ENCODE assay signal across 14 cellular contexts in the genomic region with DNA sequence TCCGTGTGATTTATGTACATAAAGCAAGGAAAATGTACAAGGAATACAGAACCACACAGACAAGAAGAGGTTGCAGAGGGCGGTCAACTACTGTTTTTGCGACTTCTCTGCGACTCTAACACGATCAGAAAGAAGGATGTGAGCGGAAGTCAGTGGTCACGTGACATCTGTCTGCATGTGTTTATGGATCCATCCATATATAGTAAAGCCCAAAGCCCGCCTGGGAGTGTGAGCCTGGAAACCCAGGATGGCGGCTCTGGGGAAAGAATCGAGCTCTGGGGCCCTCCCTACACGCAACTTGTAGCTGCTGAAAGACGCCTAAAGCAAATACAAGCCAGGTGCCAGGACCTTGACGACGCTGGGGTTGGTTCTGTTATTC. TPM values are rescaled to one million over a fixed set of nuclear protein-coding genes. Genes with fewer than 3 reads are reported as not detected.
DNase-seq lines count a peak whose midpoint lies in the region; ATAC-seq and TF ChIP-seq lines count a peak whose summit lies in the region.
"Had no signal": no experiment of that assay in that cellular context is flagged by ENCODE, and none has a peak within 500 bp of the region (broad histone marks: within the 10 kb centered on the region; RNA-seq: fewer than 3 reads in every experiment).

No MANE protein-coding gene starts in this region.

- H4K91ac ChIP-seq in neuronal stem cell (ENCODE audit: low read depth, low read length, poor library complexity), result no peak overlapping the region

- H3K4me1 ChIP-seq in neuronal stem cell (ENCODE audit: control insufficient read depth in 2 of 2, insufficient read depth in 1 of 2, low read depth in 1 of 2, low read length in 2 of 2) (peaks cover 37 to 44% of the 10 kb centered on the region in 2 donors), aorta (ENCODE audit: control insufficient read depth in 1 of 2, insufficient read depth in 2 of 2, low read length in 2 of 2) (no peaks in the 10 kb centered on the region)

- no peak overlapping the region for H2AFZ ChIP-seq in neuronal stem cell (ENCODE audit: low read length)

- peaks cover 20% of the 10 kb centered on the region for H3K79me1 ChIP-seq in neuronal stem cell (ENCODE audit: low read depth, low read length)

- intact Hi-C loops in Right ventricle myocardium inferior (cut with DNase I), result no loop called here
- intact Hi-C loops in Right ventricle myocardium superior (cut with DNase I), result no loop called here
- intact Hi-C loops in aorta (cut with DNase I), result loop anchor here in 1 of 2 donors (5.0 kb wide), 1 partner anchor 34 kb away; no protein-coding TSS in a partner anchor

- no CpG with 5 or more reads among the region's 14 CpGs for WGBS in neuronal stem cell (ENCODE audit: extremely low coverage in 2 of 2, insufficient read length in 2 of 2, insufficient replicate concordance in 1 of 2), 2 donors
- WGBS in aorta, 2 donors, result 3 to 15% methylated on average over 14 of the region's 14 CpGs

- peak; percentile 20 for DNase-seq in Right ventricle myocardium inferior (ENCODE audit: missing footprints)
- no peak for DNase-seq in Right ventricle myocardium superior
- peak; percentile 31 to 64 for DNase-seq in foreskin fibroblast
- no peak for DNase-seq in neuronal stem cell (ENCODE audit: low spot score)
- peak; percentile 58 to 76 for DNase-seq in aorta
- DNase-seq in NCI-H1417 (lab: John Stamatoyannopoulos, UW), result no peak
- DNase-seq in stimulated activated CD4-positive, alpha-beta T cell treated with anti-CD3 and anti-CD28 coated beads, Interleukin-4, amount 100 ng/mL, for 4 hours, result no peak
- DNase-seq in NCI-H524 (lab: John Stamatoyannopoulos, UW), result no peak
- DNase-seq: effector memory CD8-positive, alpha-beta T cell; GOT3; KG1; NCI-H226; SHP77 had no signal

- no peak for ATAC-seq in Right ventricle myocardium inferior
- no peak for ATAC-seq in Right ventricle myocardium superior (ENCODE audit: poor library complexity)
- no peak for ATAC-seq in aorta (ENCODE audit: low FRiP score)
- ATAC-seq: effector memory CD8-positive, alpha-beta T cell had no signal

- H3K27me3 ChIP-seq in neuronal stem cell (ENCODE audit: control insufficient read depth in 3 of 3, insufficient read depth in 3 of 3, low read depth in 1 of 3, low read length in 3 of 3), result no peaks in the 10 kb centered on the region
- no peaks in the 10 kb centered on the region for H3K27me3 ChIP-seq in aorta (ENCODE audit: control insufficient read depth in 1 of 2, insufficient read depth in 2 of 2, low read length in 1 of 2)
- H3K27me3 ChIP-seq: thyroid gland had no signal

- H3K4me2 ChIP-seq in neuronal stem cell (ENCODE audit: insufficient read depth, low read length, poor library complexity, severe bottlenecking), result no peak overlapping the region

- peak overlapping the region; percentile 10 for H2BK5ac ChIP-seq in neuronal stem cell (ENCODE audit: low read length)

- H3K4ac ChIP-seq in neuronal stem cell (ENCODE audit: low read length), result no peak overlapping the region

- peak overlapping the region in 1 of 2 donors; percentile 27 for H3K4me3 ChIP-seq in foreskin fibroblast (ENCODE audit: low read depth in 1 of 2, low read length in 2 of 2)
- H3K4me3 ChIP-seq in neuronal stem cell (ENCODE audit: low read length in 2 of 2), result no peak overlapping the region
- H3K4me3 ChIP-seq in aorta (ENCODE audit: low read length in 2 of 2), result peak overlapping the region in 1 of 2 donors; percentile 27
- H3K4me3 ChIP-seq: thyroid gland had no signal

- no peak overlapping the region for H3K14ac ChIP-seq in neuronal stem cell (ENCODE audit: low read length)

- no peak overlapping the region for H2BK15ac ChIP-seq in neuronal stem cell (ENCODE audit: low read length)

- H2BK120ac ChIP-seq in neuronal stem cell (ENCODE audit: low read depth, low read length), result no peak overlapping the region

- H3K36me3 ChIP-seq in neuronal stem cell (replicated peaks in 1 of 2; ENCODE audit: control insufficient read depth in 2 of 2, insufficient read depth in 2 of 2, low read length in 2 of 2), result no peaks in the 10 kb centered on the region
- H3K36me3 ChIP-seq in aorta (ENCODE audit: control insufficient read depth in 1 of 2, insufficient read depth in 2 of 2, low read length in 1 of 2), result no peaks in the 10 kb centered on the region
- H3K36me3 ChIP-seq: thyroid gland had no signal

- H3K9me3 ChIP-seq in neuronal stem cell (replicated peaks in 1 of 2; ENCODE audit: control insufficient read depth in 2 of 2, insufficient read depth in 1 of 2, low read depth in 1 of 2, low read length in 2 of 2), result no peaks in the 10 kb centered on the region
- no peaks in the 10 kb centered on the region for H3K9me3 ChIP-seq in aorta (ENCODE audit: control insufficient read depth, low read length)
- H3K9me3 ChIP-seq: thyroid gland had no signal

- no peak overlapping the region for H2AK5ac ChIP-seq in neuronal stem cell (ENCODE audit: low read depth, low read length)

- no peak overlapping the region for H3K9ac ChIP-seq in neuronal stem cell (ENCODE audit: low read depth, low read length, poor library complexity)

- H3K18ac ChIP-seq in neuronal stem cell (ENCODE audit: low read length), result no peak overlapping the region

- H2BK12ac ChIP-seq in neuronal stem cell (ENCODE audit: low read length), result no peak overlapping the region

- no peak for TF ChIP-seq CTCF in foreskin fibroblast (IDR thresholded peaks at IDR 0.05; ENCODE audit: low read depth, low read length)

- H3K27ac ChIP-seq in neuronal stem cell (replicated peaks; ENCODE audit: low read length) (no peak overlapping the region), aorta (ENCODE audit: low read depth in 1 of 2, low read length in 2 of 2) (peak overlapping the region; percentile 72 to 91)

- H3K23ac ChIP-seq in neuronal stem cell (ENCODE audit: low read depth, low read length, poor library complexity), result no peak overlapping the region

- no peak overlapping the region for H4K8ac ChIP-seq in neuronal stem cell (ENCODE audit: low read depth, low read length)

RNA-seq across cellular contexts. Expression of gene OSBPL5, which starts 8.8 kb away (rescaled TPM):
- 18.4 TPM for total RNA-seq in Right ventricle myocardium inferior
- total RNA-seq in Right ventricle myocardium superior, result 15.3 TPM
- 9.5 TPM for polyA plus RNA-seq in neuronal stem cell (2013, experiment 1 of 2)
- 9.7 TPM for polyA plus RNA-seq in neuronal stem cell (2013, experiment 2 of 2)
- 10 to 100 TPM; 64.1 to 69.1 TPM for total RNA-seq in aorta
- polyA plus RNA-seq in aorta, result 10 to 100 TPM; 11.9 to 48.4 TPM

Comparison
In these comparisons a context has a peak if more than half of its experiments do, and no peak if none do; other contexts are left out.
1. DNase-seq: peak in Right ventricle myocardium inferior (single experiment), foreskin fibroblast (2 of 2) and aorta (2 of 2); none in Right ventricle myocardium superior (single experiment), neuronal stem cell (single experiment), NCI-H1417 (0 of 3), stimulated activated CD4-positive, alpha-beta T cell treated with anti-CD3 and anti-CD28 coated beads, Interleukin-4, amount 100 ng/mL, for 4 hours (0 of 2) and NCI-H524 (0 of 2).